ENCODE assay signal across 8 cellular contexts in genomic region chr13:41668130-41668757, GRCh38.
DNase-seq lines count a peak whose midpoint lies in the region; ATAC-seq, FAIRE-seq and TF ChIP-seq lines count a peak whose summit lies in the region.

No MANE protein-coding gene starts in this region.

- peaks cover 25% of the 10 kb centered on the region for H3K4me1 ChIP-seq in BE2C
- no peaks in the 10 kb centered on the region for H3K4me1 ChIP-seq in H1 (replicated peaks in 1 of 4; ENCODE audit: control insufficient read depth in 3 of 4, insufficient read depth in 4 of 4, low read length in 3 of 4)
- no peaks in the 10 kb centered on the region for H3K4me1 ChIP-seq in lower lobe of right lung
- peaks cover 4% of the 10 kb centered on the region for H3K4me1 ChIP-seq in upper lobe of right lung

- POLR2A ChIA-PET in H1 (lab: Charles Lee; ENCODE audit: partially characterized antibody): interaction anchor here (1.0 kb wide), 1 partner anchor 270 kb away, joined by 3 read pairs; no protein-coding TSS in a partner anchor

- H3K9ac ChIP-seq in H1 (replicated peaks in 1 of 4; ENCODE audit: extremely low read depth in 1 of 4, low read depth in 3 of 4, low read length in 3 of 4): no peak overlapping the region

- H4K5ac ChIP-seq in H1 (ENCODE audit: insufficient read length, low read depth, low read length): no peak overlapping the region

- no peak overlapping the region for H2BK12ac ChIP-seq in H1 (ENCODE audit: low read depth, low read length)

- no peak overlapping the region for H4K91ac ChIP-seq in H1 (replicated peaks; ENCODE audit: insufficient read length, low read length)

- H3K36me3 ChIP-seq in BE2C (peaks cover 7% of the 10 kb centered on the region), H1 (ENCODE audit: control insufficient read depth in 2 of 4, insufficient read depth in 4 of 4, low read length in 3 of 4) (no peaks in the 10 kb centered on the region; a peak in 1 of 8 replicates), lower lobe of right lung (peaks cover 9% of the 10 kb centered on the region), upper lobe of right lung (peaks cover 7% of the 10 kb centered on the region)

- H2AFZ ChIP-seq in H1 (ENCODE audit: low read length): no peak overlapping the region

- no peak for TF ChIP-seq EP300 in H1 (IDR thresholded peaks at IDR 0.05; ENCODE audit: borderline replicate concordance in 1 of 2, low read depth in 2 of 2, low read length in 2 of 2)

- H3K27me3 ChIP-seq in BE2C: no peaks in the 10 kb centered on the region
- peaks cover 0 to 1% (median 0%) of the 10 kb centered on the region in 4 experiments; a peak in 1 of 7 replicates for H3K27me3 ChIP-seq in H1 (replicated peaks in 1 of 4; ENCODE audit: control insufficient read depth in 3 of 4, extremely low read depth in 1 of 4, insufficient read depth in 3 of 4, low read length in 3 of 4)
- no peaks in the 10 kb centered on the region for H3K27me3 ChIP-seq in lower lobe of right lung (ENCODE audit: low read depth)
- no peaks in the 10 kb centered on the region for H3K27me3 ChIP-seq in upper lobe of right lung

- WGBS in H1 (ENCODE audit: extremely low coverage in 1 of 2, insufficient coverage in 1 of 2, insufficient read length in 1 of 2, insufficient replicate concordance in 2 of 2, low coverage in 1 of 2, low lambda C conversion rate in 2 of 2, missing lambda C conversion rate in 1 of 2), 2 experiments: 24% methylated on average over 1 of the region's 1 CpG; no CpG with 5 or more reads in 1 of the 2 experiments

- TF ChIP-seq CTCF in BE2C (IDR thresholded peaks at IDR 0.05; ENCODE audit: low read depth, low read length) (peak; percentile 88), H1 (IDR thresholded peaks at IDR 0.05; ENCODE audit: control extremely low read depth in 1 of 3, insufficient read depth in 1 of 3, low read depth in 1 of 3, low read length in 3 of 3) (peak in 2 of 3 experiments; percentile 83 to 89; a peak in 3 of 4 replicates), lower lobe of right lung (IDR thresholded peaks at IDR 0.05) (peak; percentile 74), upper lobe of right lung (IDR thresholded peaks at IDR 0.05) (peak; percentile 79)

- H4K20me1 ChIP-seq in H1 (replicated peaks in 1 of 2; ENCODE audit: control insufficient read depth in 1 of 2, insufficient read depth in 2 of 2, low read length in 2 of 2): no peaks in the 10 kb centered on the region

- H3K27ac ChIP-seq in H1 (ENCODE audit: low read depth, low read length): no peak overlapping the region
- no peak overlapping the region for H3K27ac ChIP-seq in lower lobe of right lung
- H3K27ac ChIP-seq in upper lobe of right lung: no peak overlapping the region

- ATAC-seq in GM18499 (IDR thresholded peaks at IDR 0.05; ENCODE audit: insufficient read depth, unreplicated experiment) (peak; percentile 84), HG02938 (IDR thresholded peaks at IDR 0.05; ENCODE audit: unreplicated experiment) (peak; percentile 77), lower lobe of right lung (peak; percentile 95), upper lobe of right lung (peak; percentile 100)

- H3K14ac ChIP-seq in H1 (ENCODE audit: insufficient read length): no peak overlapping the region

- peak; percentile 97 for FAIRE-seq in H1 (lab: Jason Lieb, UNC)

- no peak overlapping the region for H2BK120ac ChIP-seq in H1 (replicated peaks; ENCODE audit: low read depth, low read length)

- no peak for TF ChIP-seq POLR2A in H1 (IDR thresholded peaks at IDR 0.05; ENCODE audit: control extremely low read depth in 1 of 2, low read depth in 2 of 2, low read length in 2 of 2)

- CTCF ChIA-PET in H1 (lab: Charles Lee; ENCODE audit: partially characterized antibody): interaction anchor here (0.5 to 7.4 kb wide), 43 partner anchors 10 to 548 kb away, joined by 3 to 56 read pairs (median 4); no protein-coding TSS in a partner anchor

- H4K8ac ChIP-seq in H1 (ENCODE audit: extremely low read depth, insufficient read depth, low read length): no peak overlapping the region

- peak; percentile 94 to 95 for TF ChIP-seq RAD21 in H1 (IDR thresholded peaks at IDR 0.05 in 1 of 2, conservative IDR thresholded peaks at IDR 0.05 in 1 of 2; ENCODE audit: low read depth in 2 of 2, low read length in 2 of 2)

- H3K9me3 ChIP-seq in BE2C: no peaks in the 10 kb centered on the region
- H3K9me3 ChIP-seq in H1 (ENCODE audit: insufficient read depth in 2 of 2, low read depth in 1 of 2, low read length in 1 of 2): no peaks in the 10 kb centered on the region
- H3K9me3 ChIP-seq in lower lobe of right lung: no peaks in the 10 kb centered on the region
- no peaks in the 10 kb centered on the region for H3K9me3 ChIP-seq in upper lobe of right lung

- H2BK5ac ChIP-seq in H1 (ENCODE audit: low read depth, low read length): no peak overlapping the region

- DNase-seq in BE2C (peak; percentile 63), NCI-H1694 treated with DMSO at 0.1 percent for 48 hours (lab: John Stamatoyannopoulos, UW) (peak; percentile 66), SW480 (ENCODE audit: low spot score) (peak; percentile 91), H1 (ENCODE audit: low read depth in 1 of 2, low spot score in 2 of 2) (peak in 1 of 2 experiments; percentile 23), lower lobe of right lung (no peak), upper lobe of right lung (no peak)

- no peak overlapping the region for H2AK5ac ChIP-seq in H1 (ENCODE audit: low read depth, low read length)

- H3K79me2 ChIP-seq in H1 (ENCODE audit: control insufficient read depth in 1 of 2, insufficient read depth in 2 of 2, low read length in 2 of 2): no peaks in the 10 kb centered on the region

- no peak overlapping the region for H2BK15ac ChIP-seq in H1 (ENCODE audit: low read length)

- H3K23me2 ChIP-seq in H1 (ENCODE audit: low read depth, low read length): no peaks in the 10 kb centered on the region

- no peak overlapping the region for H3K4me2 ChIP-seq in H1 (ENCODE audit: insufficient read depth in 1 of 2, low read depth in 2 of 2, low read length in 2 of 2)

- no peaks in the 10 kb centered on the region for H3K79me1 ChIP-seq in H1 (ENCODE audit: low read depth, low read length)

- H3K4me3 ChIP-seq in BE2C (ENCODE audit: low read depth, low read length) (no peak overlapping the region), H1 (ENCODE audit: extremely low read depth in 1 of 4, insufficient read depth in 2 of 4, low read depth in 3 of 4, low read length in 4 of 4) (no peak overlapping the region), lower lobe of right lung (no peak overlapping the region), upper lobe of right lung (no peak overlapping the region)

- no peak overlapping the region for H3K56ac ChIP-seq in H1 (replicated peaks; ENCODE audit: insufficient read length, low read depth, low read length)

- no peak overlapping the region for H3K18ac ChIP-seq in H1 (ENCODE audit: extremely low read depth, low read length)

- no peak overlapping the region for H3K4ac ChIP-seq in H1 (replicated peaks; ENCODE audit: insufficient read length, low read depth, low read length)

- H3K23ac ChIP-seq in H1 (ENCODE audit: insufficient read length): no peak overlapping the region

- no peak overlapping the region for H2BK20ac ChIP-seq in H1 (ENCODE audit: low read length)

- intact Hi-C loops in lower lobe of right lung (cut with DNase I): loop anchor here (10.0 kb wide), 1 partner anchor 447 kb away; no protein-coding TSS in a partner anchor
- intact Hi-C loops in upper lobe of right lung (cut with DNase I): no loop called here

TF ChIP-seq in H1, 55 proteins besides CTCF, POLR2A, EP300 and RAD21:
- no peak for TF ChIP-seq SAP30 (IDR thresholded peaks at IDR 0.05; ENCODE audit: insufficient read depth, insufficient replicate concordance, low read length)
- no peak for TF ChIP-seq BCL11A (IDR thresholded peaks at IDR 0.05; ENCODE audit: low read depth in 2 of 2, low read length in 2 of 2)
- TF ChIP-seq EZH2 (IDR thresholded peaks at IDR 0.05; ENCODE audit: low read depth, low read length, severe bottlenecking): no peak
- no peak for TF ChIP-seq POU5F1 (IDR thresholded peaks at IDR 0.05; ENCODE audit: low read depth, low read length)
- TF ChIP-seq CHD2 (IDR thresholded peaks at IDR 0.05; ENCODE audit: low read length): no peak
- TF ChIP-seq YY1 (IDR thresholded peaks at IDR 0.05; ENCODE audit: low read depth, low read length): no peak
- no peak for TF ChIP-seq ATF3 (IDR thresholded peaks at IDR 0.05; ENCODE audit: insufficient read depth, low read depth, low read length)
- TF ChIP-seq TCF12 (IDR thresholded peaks at IDR 0.05; ENCODE audit: low read depth, low read length): no peak
- TF ChIP-seq RFX5 (IDR thresholded peaks at IDR 0.05; ENCODE audit: borderline replicate concordance, low read depth, low read length): no peak
- no peak for TF ChIP-seq GABPA (IDR thresholded peaks at IDR 0.05; ENCODE audit: borderline replicate concordance, insufficient read depth, low read length)
- TF ChIP-seq CREB1 (IDR thresholded peaks at IDR 0.05): peak; percentile 34; the same call in 1 of the 2 replicates
- TF ChIP-seq FOSL1 (IDR thresholded peaks at IDR 0.05; ENCODE audit: insufficient read depth, low read depth, low read length): no peak
- peak; percentile 52; the same call in 1 of the 2 replicates for TF ChIP-seq SP1 (IDR thresholded peaks at IDR 0.05; ENCODE audit: low read depth, low read length)
- TF ChIP-seq KDM1A (IDR thresholded peaks at IDR 0.05; ENCODE audit: borderline replicate concordance, low read length): no peak
- no peak for TF ChIP-seq GTF2F1 (IDR thresholded peaks at IDR 0.05; ENCODE audit: borderline replicate concordance, low read depth, low read length)
- TF ChIP-seq CBX8 (IDR thresholded peaks at IDR 0.05; ENCODE audit: borderline replicate concordance, low read depth, low read length): no peak
- peak; percentile 63 for TF ChIP-seq CEBPB (IDR thresholded peaks at IDR 0.05; ENCODE audit: low read depth, low read length)
- TF ChIP-seq HDAC6 (IDR thresholded peaks at IDR 0.05; ENCODE audit: low read depth, low read length): no peak
- no peak for TF ChIP-seq SUZ12 (IDR thresholded peaks at IDR 0.05; ENCODE audit: low read length)

Comparison
In these comparisons a context has a peak if more than half of its experiments do, and no peak if none do; other contexts are left out.
1. DNase-seq: peak in BE2C (single experiment), NCI-H1694 treated with DMSO at 0.1 percent for 48 hours (single experiment) and SW480 (single experiment); none in lower lobe of right lung (single experiment) and upper lobe of right lung (single experiment).
2. Peak in every context shown above with its lines, with median percentiles within 50 percentile points of each other: CTCF ChIP-seq and ATAC-seq.